ENCODE assay signal across 8 cellular contexts in the genomic region with DNA sequence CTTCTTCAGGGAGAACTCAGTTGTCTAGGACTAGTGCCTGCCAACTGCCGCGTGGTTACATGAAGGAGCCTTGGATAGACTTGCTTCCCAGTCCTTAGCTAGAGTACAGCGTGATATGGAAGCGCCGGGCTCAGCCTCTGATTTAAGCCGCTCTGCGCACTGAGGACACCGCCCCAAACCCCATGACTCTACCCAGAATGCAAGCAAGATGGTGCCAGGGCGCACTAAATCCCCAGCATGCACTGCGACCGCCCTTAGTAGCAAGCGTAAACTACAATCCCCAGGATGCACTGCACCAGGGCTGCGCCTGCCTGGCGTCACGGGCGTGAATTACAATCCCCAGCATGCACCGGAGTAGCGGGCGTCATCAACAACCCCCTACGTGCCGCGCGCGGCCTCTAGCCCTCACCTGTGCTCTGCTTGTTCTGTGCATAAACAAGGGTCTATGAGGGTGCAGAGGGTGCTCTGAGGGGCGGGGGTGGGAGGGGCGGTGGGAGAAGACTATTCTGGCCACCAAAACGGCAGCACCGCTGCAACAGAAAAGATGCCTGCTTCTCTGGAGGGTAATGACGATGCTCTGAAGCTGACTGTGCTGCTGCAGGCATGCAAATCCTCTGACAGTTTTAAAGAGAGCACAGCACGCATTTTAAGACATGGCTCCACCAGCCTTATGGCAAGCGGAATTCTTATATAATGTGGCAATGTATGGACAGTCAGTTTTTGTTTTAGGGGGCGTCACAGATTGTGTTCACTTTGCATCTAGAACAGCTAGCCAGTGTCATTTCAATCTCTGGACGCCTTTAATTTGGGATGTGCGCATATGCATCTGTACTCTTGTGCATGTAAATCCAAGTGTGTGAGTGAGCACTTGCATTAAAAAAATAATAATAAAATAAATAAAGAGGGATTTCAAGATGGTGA.
A peak's percentile ranks its signal among the peaks of the same experiment; 100 is the strongest.
DNase-seq lines count a peak whose midpoint lies in the region; ATAC-seq, FAIRE-seq and TF ChIP-seq lines count a peak whose summit lies in the region.

No MANE protein-coding gene starts in this region.

- no peak overlapping the region for H3K9ac ChIP-seq in endothelial cell of umbilical vein (replicated peaks; ENCODE audit: extremely low read depth, insufficient read depth, low read length)

- POLR2A ChIA-PET in endothelial cell of umbilical vein (lab: Charles Lee), result no interaction called here

- intact Hi-C loops in endothelial cell of umbilical vein (cut with micrococcal nuclease), result no loop called here

- H4K20me1 ChIP-seq in endothelial cell of umbilical vein (replicated peaks; ENCODE audit: control insufficient read depth, extremely low read depth, insufficient read depth, low read length), result no peaks in the 10 kb centered on the region

- FAIRE-seq in endothelial cell of umbilical vein (lab: Jason Lieb, UNC), result no peak

- TF ChIP-seq CTCF in endothelial cell of umbilical vein (IDR thresholded peaks at IDR 0.05; ENCODE audit: extremely low read depth in 1 of 2, insufficient read depth in 1 of 2, low read depth in 1 of 2, low read length in 2 of 2), result no peak

- H3K9me3 ChIP-seq in endothelial cell of umbilical vein (replicated peaks; ENCODE audit: control insufficient read depth, insufficient read depth, low read length), result peaks cover 2% of the 10 kb centered on the region

- dilution Hi-C loops in endothelial cell of umbilical vein (cut with MboI; ENCODE audit: extremely low pct_ligation_motif_present, low sequenced_read_pairs), result no loop called here

- ATAC-seq in GM18909 (IDR thresholded peaks at IDR 0.05; ENCODE audit: poor library complexity, unreplicated experiment), result peak; percentile 100
- ATAC-seq in HG03139 (IDR thresholded peaks at IDR 0.05; ENCODE audit: unreplicated experiment), result peak; percentile 100

- H3K4me1 ChIP-seq in ACC112 (ENCODE audit: control insufficient read depth, insufficient read depth, low read length, unreplicated experiment), result no peaks in the 10 kb centered on the region
- H3K4me1 ChIP-seq in endothelial cell of umbilical vein (ENCODE audit: control insufficient read depth, extremely low read depth, insufficient read depth, low read length), result no peaks in the 10 kb centered on the region

- no peak overlapping the region for H2AFZ ChIP-seq in ACC112 (ENCODE audit: low read length, unreplicated experiment)
- no peak overlapping the region for H2AFZ ChIP-seq in endothelial cell of umbilical vein (ENCODE audit: low read depth, low read length)

- H3K36me3 ChIP-seq in ACC112 (ENCODE audit: insufficient read depth, low read length), result no peaks in the 10 kb centered on the region
- no peaks in the 10 kb centered on the region for H3K36me3 ChIP-seq in endothelial cell of umbilical vein (ENCODE audit: control insufficient read depth in 2 of 2, extremely low read depth in 1 of 2, insufficient read depth in 2 of 2, low read length in 2 of 2)

- BruUV-seq in endothelial cell of umbilical vein (replicated peaks; lab: Mats Ljungman, UMichigan), result no TSS peak

- CTCF ChIA-PET in endothelial cell of umbilical vein (lab: Charles Lee), result no interaction called here

- no peaks in the 10 kb centered on the region for H3K9me1 ChIP-seq in endothelial cell of umbilical vein (replicated peaks; ENCODE audit: control insufficient read depth, extremely low read depth, insufficient read depth, low read length)

- no peak overlapping the region for H3K4me2 ChIP-seq in endothelial cell of umbilical vein (ENCODE audit: insufficient read depth, low read length)

- H3K27me3 ChIP-seq in ACC112 (ENCODE audit: insufficient read depth, low read length) (no peaks in the 10 kb centered on the region), endothelial cell of umbilical vein (ENCODE audit: control insufficient read depth in 2 of 2, insufficient read depth in 2 of 2, low read length in 2 of 2) (no peaks in the 10 kb centered on the region)

- TF ChIP-seq POLR2A in endothelial cell of umbilical vein (IDR thresholded peaks at IDR 0.05; ENCODE audit: low read depth, low read length), result no peak

- DNase-seq in NCI-H526 (lab: John Stamatoyannopoulos, UW), result peak; percentile 13 to 49
- DNase-seq in activated CD8-positive, alpha-beta memory T cell treated with anti-CD3 and anti-CD28 coated beads, Interleukin-2, amount 50 U/mL, for 24 hours (ENCODE audit: extremely low read depth), result peak; percentile 69
- peak; percentile 9 for DNase-seq in endothelial cell of umbilical vein (ENCODE audit: low read depth, low spot score)
- peak; percentile 95 for DNase-seq in midbrain (lab: John Stamatoyannopoulos, UW)
- peak; percentile 37 for DNase-seq in stimulated activated CD8-positive, alpha-beta memory T cell treated with anti-CD3 and anti-CD28 coated beads, Interleukin-15, amount 100 ng/mL, for 24 hours (ENCODE audit: low read depth)

- H3K27ac ChIP-seq in ACC112 (ENCODE audit: low read depth, low read length) (no peak overlapping the region), endothelial cell of umbilical vein (ENCODE audit: insufficient read depth, low read depth, low read length) (no peak overlapping the region)

- H3K79me2 ChIP-seq in ACC112 (ENCODE audit: control insufficient read depth, insufficient read depth, low read length, unreplicated experiment) (no peaks in the 10 kb centered on the region), endothelial cell of umbilical vein (ENCODE audit: control insufficient read depth, insufficient read depth, low read length) (no peaks in the 10 kb centered on the region)

- H3K4me3 ChIP-seq in ACC112 (ENCODE audit: low read depth, low read length) (0 out of 2 replicates have a peak overlapping the region, but pooled peaks have one; percentile 21), endothelial cell of umbilical vein (replicated peaks in 1 of 3; ENCODE audit: insufficient read depth in 1 of 3, low read depth in 1 of 3, low read length in 3 of 3) (no peak overlapping the region)

TF ChIP-seq in endothelial cell of umbilical vein, 7 proteins besides CTCF, POLR2A, EP300 and RAD21:
- no peak for TF ChIP-seq JUN (IDR thresholded peaks at IDR 0.05; ENCODE audit: borderline replicate concordance, insufficient read depth, insufficient read length, low read depth)
- TF ChIP-seq MYC (IDR thresholded peaks at IDR 0.05; ENCODE audit: low read depth, low read length), result no peak
- TF ChIP-seq POLR2AphosphoS5 (IDR thresholded peaks at IDR 0.05; ENCODE audit: insufficient read depth, low read depth, low read length), result no peak
- TF ChIP-seq FOS (IDR thresholded peaks at IDR 0.05; ENCODE audit: borderline replicate concordance, insufficient read depth, low read length), result no peak
- no peak for TF ChIP-seq GATA2 (IDR thresholded peaks at IDR 0.05; ENCODE audit: insufficient read depth, insufficient read length, low read depth, low read length)
- TF ChIP-seq, protein P1, sequence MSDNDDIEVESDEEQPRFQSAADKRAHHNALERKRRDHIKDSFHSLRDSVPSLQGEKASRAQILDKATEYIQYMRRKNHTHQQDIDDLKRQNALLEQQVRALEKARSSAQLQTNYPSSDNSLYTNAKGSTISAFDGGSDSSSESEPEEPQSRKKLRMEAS (IDR thresholded peaks at IDR 0.05; ENCODE audit: insufficient read depth, insufficient read length), result no peak
- no peak for TF ChIP-seq EZH2 (IDR thresholded peaks at IDR 0.05; ENCODE audit: borderline replicate concordance, low read depth, low read length, severe bottlenecking)
TF ChIP-seq in endothelial cell of umbilical vein: peak in this region for 0.

Comparison
In these comparisons a context has a peak if more than half of its experiments do, and no peak if none do; other contexts are left out.
1. DNase-seq: peak in every context shown above with its lines; median percentile 95 in midbrain; 69 in activated CD8-positive, alpha-beta memory T cell treated with anti-CD3 and anti-CD28 coated beads, Interleukin-2, amount 50 U/mL, for 24 hours; 37 in stimulated activated CD8-positive, alpha-beta memory T cell treated with anti-CD3 and anti-CD28 coated beads, Interleukin-15, amount 100 ng/mL, for 24 hours; 31 in NCI-H526; 9 in endothelial cell of umbilical vein.